ENCODE assay signal across 8 cellular contexts in genomic region chr4:26719954-26720552, GRCh38.
DNase-seq lines count a peak whose midpoint lies in the region; ATAC-seq, FAIRE-seq and TF ChIP-seq lines count a peak whose summit lies in the region.

No MANE protein-coding gene starts in this region.

- H4K20me1 ChIP-seq in astrocyte (ENCODE audit: insufficient read depth, low read length): no peaks in the 10 kb centered on the region

- DNase-seq in Caco-2: no peak
- peak; percentile 24 for DNase-seq in KBM-7
- DNase-seq in astrocyte (ENCODE audit: low read depth): no peak
- DNase-seq in lung microvascular endothelial cell (ENCODE audit: low read depth in 2 of 2): peak; percentile 36 to 51
- no peak for DNase-seq in hypothalamus (lab: John Stamatoyannopoulos, UW)

- no peak overlapping the region for H3K4me3 ChIP-seq in Caco-2 (ENCODE audit: low read depth, low read length)
- no peak overlapping the region for H3K4me3 ChIP-seq in astrocyte (ENCODE audit: insufficient read depth, low read depth, low read length)

- no TSS peak for BruUV-seq in Caco-2 (replicated peaks; lab: Mats Ljungman, UMichigan)

- no peak overlapping the region for H3K4me2 ChIP-seq in astrocyte (ENCODE audit: low read length)

- H3K9me3 ChIP-seq in Caco-2 (no peaks in the 10 kb centered on the region), astrocyte (ENCODE audit: insufficient read depth, low read depth, low read length) (no peaks in the 10 kb centered on the region)

- intact Hi-C loops in Caco-2 (cut with micrococcal nuclease; ENCODE audit: unreplicated experiment): loop anchor here (1.0 to 10.0 kb wide), 7 partner anchors 71 to 388 kb away; partner anchors contain the start of gene TBC1D19

- CTCF ChIA-PET in Caco-2 (lab: Charles Lee): no interaction called here

- H3K9me3 Mint-ChIP-seq in Caco-2 (ENCODE audit: unreplicated experiment) (no peaks in the 10 kb centered on the region), astrocyte (ENCODE audit: unreplicated experiment) (peaks cover 2% of the 10 kb centered on the region)

- no peak overlapping the region for H3K27ac ChIP-seq in astrocyte (ENCODE audit: low read depth, low read length)

- H3K9ac ChIP-seq in astrocyte (ENCODE audit: low read length): no peak overlapping the region

- no peaks in the 10 kb centered on the region for H3K4me1 Mint-ChIP-seq in Caco-2 (ENCODE audit: low read depth, unreplicated experiment)
- peaks cover 6% of the 10 kb centered on the region for H3K4me1 Mint-ChIP-seq in astrocyte (ENCODE audit: low read depth, unreplicated experiment)

- H3K4me1 ChIP-seq in Caco-2 (no peaks in the 10 kb centered on the region), astrocyte (ENCODE audit: insufficient read depth, low read length) (peaks cover 9% of the 10 kb centered on the region)

- no peaks in the 10 kb centered on the region for H3K27me3 Mint-ChIP-seq in Caco-2 (ENCODE audit: insufficient read depth, unreplicated experiment)
- H3K27me3 Mint-ChIP-seq in astrocyte (ENCODE audit: low read depth, unreplicated experiment): no peaks in the 10 kb centered on the region

- no peaks in the 10 kb centered on the region for H3K36me3 ChIP-seq in Caco-2 (ENCODE audit: control insufficient read depth, insufficient read depth, low read length)
- H3K36me3 ChIP-seq in astrocyte (ENCODE audit: insufficient read depth, low read length): peaks cover 9% of the 10 kb centered on the region

- FAIRE-seq in astrocyte (lab: Jason Lieb, UNC): no peak

- H3K27ac Mint-ChIP-seq in Caco-2 (ENCODE audit: unreplicated experiment): no peak overlapping the region
- H3K27ac Mint-ChIP-seq in astrocyte (ENCODE audit: unreplicated experiment): no peak overlapping the region

- peak; percentile 33 to 59 for TF ChIP-seq CTCF in Caco-2 (IDR thresholded peaks at IDR 0.05; ENCODE audit: insufficient read depth in 1 of 2, low read depth in 1 of 2, low read length in 1 of 2, severe bottlenecking in 1 of 2, unreplicated experiment in 1 of 2)
- TF ChIP-seq CTCF in astrocyte (IDR thresholded peaks at IDR 0.05; ENCODE audit: insufficient read depth, low read depth, low read length): peak; percentile 62

- H3K79me2 ChIP-seq in astrocyte (ENCODE audit: insufficient read depth, low read length): no peaks in the 10 kb centered on the region

- no peaks in the 10 kb centered on the region for H3K27me3 ChIP-seq in Caco-2 (replicated peaks; ENCODE audit: control insufficient read depth, insufficient read depth, low read length)
- H3K27me3 ChIP-seq in astrocyte (ENCODE audit: insufficient read depth, low read length): no peaks in the 10 kb centered on the region

- ATAC-seq in HG03159 (IDR thresholded peaks at IDR 0.05; ENCODE audit: unreplicated experiment) (no peak), HG03095 (IDR thresholded peaks at IDR 0.05; ENCODE audit: unreplicated experiment) (no peak), HG03097 (IDR thresholded peaks at IDR 0.05; ENCODE audit: low FRiP score, unreplicated experiment) (no peak)

- no peak overlapping the region for H2AFZ ChIP-seq in astrocyte (ENCODE audit: low read depth, low read length)

- H3K4me3 Mint-ChIP-seq in Caco-2 (ENCODE audit: unreplicated experiment) (no peak overlapping the region), astrocyte (ENCODE audit: unreplicated experiment) (no peak overlapping the region)

- in situ Hi-C loops in KBM-7 (cut with MboI; ENCODE audit: low pct_unique_long_range_greater_than_20kb, low sequenced_read_pairs): no loop called here

- no peaks in the 10 kb centered on the region for H3K36me3 Mint-ChIP-seq in Caco-2 (ENCODE audit: insufficient read depth, unreplicated experiment)
- no peaks in the 10 kb centered on the region for H3K36me3 Mint-ChIP-seq in astrocyte (ENCODE audit: low read depth, unreplicated experiment)

- POLR2A ChIA-PET in Caco-2 (lab: Charles Lee): no interaction called here

Comparison
In these comparisons a context has a peak if more than half of its experiments do, and no peak if none do; other contexts are left out.
1. DNase-seq: peak in KBM-7 (single experiment) and lung microvascular endothelial cell (2 of 2); none in Caco-2 (0 of 2), astrocyte (single experiment) and hypothalamus (0 of 51).